ENCODE assay signal across 8 cellular contexts in genomic region chr22:35257002-35257320, GRCh38. TPM values are rescaled to one million over a fixed set of nuclear protein-coding genes. Genes with fewer than 3 reads are reported as not detected.
DNase-seq lines count a peak whose midpoint lies in the region; ATAC-seq and TF ChIP-seq lines count a peak whose summit lies in the region.

No MANE protein-coding gene starts in this region.

- H3F3A ChIP-seq in neural cell (ENCODE audit: insufficient read depth, low read length, poor library complexity, severe bottlenecking): peaks cover 3% of the 10 kb centered on the region

- H3K4me1 ChIP-seq in HUES48 (ENCODE audit: control insufficient read depth, insufficient read depth, low read length): peaks cover 7% of the 10 kb centered on the region

- H3K4me3 ChIP-seq in HUES48 (ENCODE audit: low read depth, low read length) (peak overlapping the region; percentile 86), choroid plexus epithelial cell (ENCODE audit: low read depth, low read length) (peak overlapping the region; percentile 80), neural cell (ENCODE audit: low read length) (peak overlapping the region; percentile 92)

- peak overlapping the region; percentile 67 for H2AFZ ChIP-seq in neural cell (ENCODE audit: low read depth, low read length)

- H3K79me2 ChIP-seq in neural cell (replicated peaks; ENCODE audit: insufficient read depth, low read length): peaks cover 29% of the 10 kb centered on the region

- H3K27ac ChIP-seq in HUES48 (ENCODE audit: low read depth, low read length) (peak overlapping the region; percentile 96), neural cell (ENCODE audit: low read length) (no peak overlapping the region)

- peaks cover 10% of the 10 kb centered on the region; the same call in 1 of the 2 replicates for H3K36me3 ChIP-seq in HUES48 (ENCODE audit: control insufficient read depth, insufficient read depth, low read length)
- no peaks in the 10 kb centered on the region for H3K36me3 ChIP-seq in neural cell (ENCODE audit: insufficient read depth, low read length)

- peak overlapping the region; percentile 91 for H3K9ac ChIP-seq in HUES48 (ENCODE audit: low read depth, low read length)
- peak overlapping the region; percentile 91 for H3K9ac ChIP-seq in neural cell (ENCODE audit: low read length)

- H3K9me3 ChIP-seq in HUES48 (ENCODE audit: control insufficient read depth, insufficient read depth, low read length) (no peaks in the 10 kb centered on the region), neural cell (ENCODE audit: low read length) (no peaks in the 10 kb centered on the region)

- DNase-seq in activated CD4-positive, CD25-positive, alpha-beta regulatory T cell (lab: John Stamatoyannopoulos, UW): no peak
- no peak for DNase-seq in choroid plexus epithelial cell (ENCODE audit: low read depth)
- DNase-seq in dermis blood vessel endothelial cell: no peak
- DNase-seq in GDM1 (lab: John Stamatoyannopoulos, UW): no peak
- DNase-seq in NCI-H2107 (lab: John Stamatoyannopoulos, UW): no peak

- H3K4me2 ChIP-seq in neural cell (ENCODE audit: low read length): peak overlapping the region; percentile 96

- no peak for TF ChIP-seq EP300 in neural cell (conservative IDR thresholded peaks at IDR 0.05; ENCODE audit: poor library complexity, severe bottlenecking)

- no peaks in the 10 kb centered on the region for H3K27me3 ChIP-seq in HUES48 (ENCODE audit: control insufficient read depth, insufficient read depth, low read length)
- no peaks in the 10 kb centered on the region for H3K27me3 ChIP-seq in neural cell (ENCODE audit: insufficient read depth, low read depth, low read length)

- peak; percentile 2 to 3 for ATAC-seq in activated CD4-positive, CD25-positive, alpha-beta regulatory T cell treated with anti-CD3 and anti-CD28 coated beads, Interleukin-2, amount 50 U/mL, for 24 hours

- TF ChIP-seq CTCF in choroid plexus epithelial cell (conservative IDR thresholded peaks at IDR 0.05; ENCODE audit: low read depth, low read length) (no peak), neural cell (IDR thresholded peaks at IDR 0.05; ENCODE audit: poor library complexity, severe bottlenecking) (no peak)

- no peaks in the 10 kb centered on the region for H4K20me1 ChIP-seq in neural cell (ENCODE audit: insufficient read depth)

- H3K9me2 ChIP-seq in neural cell (ENCODE audit: insufficient read depth, low read length): no peaks in the 10 kb centered on the region

- no peak for TF ChIP-seq RAD21 in neural cell (conservative IDR thresholded peaks at IDR 0.05)

TF ChIP-seq in neural cell, 6 proteins besides CTCF, POLR2A, EP300 and RAD21:
- TF ChIP-seq TAF1 (IDR thresholded peaks at IDR 0.05; ENCODE audit: low read depth) (no peak), MXI1 (conservative IDR thresholded peaks at IDR 0.05; ENCODE audit: poor library complexity, severe bottlenecking) (no peak), SMC3 (conservative IDR thresholded peaks at IDR 0.05; ENCODE audit: poor library complexity) (no peak), EZH2 (IDR thresholded peaks at IDR 0.05; ENCODE audit: borderline replicate concordance, insufficient read depth, low read length, poor library complexity, severe bottlenecking) (no peak), POLR2AphosphoS5 (IDR thresholded peaks at IDR 0.05) (no peak), REST (IDR thresholded peaks at IDR 0.05; ENCODE audit: borderline replicate concordance) (no peak)
TF ChIP-seq in neural cell: peak in this region for 0.

RNA-seq across cellular contexts. Expression of gene HMGXB4, which starts 0.3 kb away (rescaled TPM):
- 14.6 and 20.0 TPM in 2 replicates for polyA plus RNA-seq in neural cell
- 44.6 and 46.7 TPM in 2 replicates for polyA minus RNA-seq in neural cell
- 13.4 and 16.8 TPM in 2 replicates for total RNA-seq in dermis blood vessel endothelial cell

RNA-seq across cellular contexts. Expression of gene TOM1, which starts 42.7 kb away (rescaled TPM):
- polyA plus RNA-seq in neural cell: 13.3 and 15.7 TPM in 2 replicates
- 10.5 and 13.6 TPM in 2 replicates for polyA minus RNA-seq in neural cell
- total RNA-seq in dermis blood vessel endothelial cell: 27.8 and 31.8 TPM in 2 replicates
